ENCODE assay signal across 26 cellular contexts in the genomic region with DNA sequence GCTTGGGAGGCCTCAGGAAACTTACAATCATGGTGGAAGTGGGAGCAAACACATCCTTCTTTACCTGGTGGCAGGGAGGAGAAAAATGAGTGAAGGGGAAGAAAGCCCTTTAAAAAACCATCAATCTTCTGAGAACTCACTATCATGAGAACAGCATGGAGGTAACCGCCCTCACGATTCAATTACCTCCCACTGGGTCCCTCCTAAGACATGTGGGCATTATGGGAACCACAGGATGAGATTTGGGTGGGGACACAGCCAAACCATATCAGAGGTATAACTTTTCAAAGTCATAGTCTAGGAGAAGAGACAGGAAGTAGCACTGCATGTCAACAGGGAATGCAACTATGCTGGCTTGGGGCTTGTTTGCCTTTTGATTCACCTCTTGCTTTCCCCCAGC. TPM values are rescaled to one million over a fixed set of nuclear protein-coding genes. Genes with fewer than 3 reads are reported as not detected.
A peak's percentile ranks its signal among the peaks of the same experiment; 100 is the strongest.
DNase-seq lines count a peak whose midpoint lies in the region; ATAC-seq, FAIRE-seq and TF ChIP-seq lines count a peak whose summit lies in the region.
"Had no signal": no experiment of that assay in that cellular context is flagged by ENCODE, and none has a peak within 500 bp of the region (broad histone marks: within the 10 kb centered on the region; RNA-seq: fewer than 3 reads in every experiment).

No MANE protein-coding gene starts in this region.

- no peaks in the 10 kb centered on the region for H3K4me1 ChIP-seq in GM23338 (ENCODE audit: insufficient read depth)
- H3K4me1 ChIP-seq in PC-3 (ENCODE audit: insufficient read depth, low read length) = no peaks in the 10 kb centered on the region
- no peaks in the 10 kb centered on the region for H3K4me1 ChIP-seq in H1 (replicated peaks in 1 of 4; ENCODE audit: control insufficient read depth in 3 of 4, insufficient read depth in 4 of 4, low read length in 3 of 4)
- H3K4me1 ChIP-seq in neuronal stem cell (ENCODE audit: control insufficient read depth in 2 of 2, insufficient read depth in 1 of 2, low read depth in 1 of 2, low read length in 2 of 2) = peaks cover 0 to 3% of the 10 kb centered on the region in 2 donors
- H3K4me1 ChIP-seq in right cardiac atrium (ENCODE audit: control insufficient read depth, insufficient read depth, low read length) = no peaks in the 10 kb centered on the region
- H3K4me1 ChIP-seq in stomach = no peaks in the 10 kb centered on the region
- H3K4me1 ChIP-seq in suprapubic skin = no peaks in the 10 kb centered on the region
- H3K4me1 ChIP-seq: A549; BLaER1 treated with 17β-estradiol and CSF1 and Interleukin-3, amounts not matched to agents 10 nM and 100 nM; Caco-2 had no signal

- POLR2A ChIA-PET in PC-3 (lab: Charles Lee; ENCODE audit: unreplicated experiment) = no interaction called here
- POLR2A ChIA-PET in H1 (lab: Charles Lee; ENCODE audit: partially characterized antibody) = no interaction called here

- no peak overlapping the region for H3K4me2 ChIP-seq in GM23338
- H3K4me2 ChIP-seq in PC-3 (ENCODE audit: low read length) = no peak overlapping the region
- no peak overlapping the region for H3K4me2 ChIP-seq in H1 (ENCODE audit: insufficient read depth in 1 of 2, low read depth in 2 of 2, low read length in 2 of 2)
- H3K4me2 ChIP-seq in neuronal stem cell (ENCODE audit: insufficient read depth, low read length, poor library complexity, severe bottlenecking) = no peak overlapping the region
- H3K4me2 ChIP-seq: A549; BLaER1 treated with 17β-estradiol and CSF1 and Interleukin-3, amounts not matched to agents 10 nM and 100 nM had no signal

- H3K4me1 Mint-ChIP-seq in GM23338 = no peaks in the 10 kb centered on the region; the same call in 2 of the 3 replicates
- H3K4me1 Mint-ChIP-seq: B cell had no signal

- no peaks in the 10 kb centered on the region for H3K79me2 ChIP-seq in GM23338 (replicated peaks; ENCODE audit: insufficient read depth)
- H3K79me2 ChIP-seq in PC-3 (ENCODE audit: low read length) = no peaks in the 10 kb centered on the region
- H3K79me2 ChIP-seq in H1 (ENCODE audit: control insufficient read depth in 1 of 2, insufficient read depth in 2 of 2, low read length in 2 of 2) = no peaks in the 10 kb centered on the region

- no peak for TF ChIP-seq POLR2A in H1 (IDR thresholded peaks at IDR 0.05; ENCODE audit: control extremely low read depth in 1 of 2, low read depth in 2 of 2, low read length in 2 of 2)
- no peak for TF ChIP-seq POLR2A in stomach (IDR thresholded peaks at IDR 0.05)
- no peak for TF ChIP-seq POLR2A in suprapubic skin (IDR thresholded peaks at IDR 0.05)

- no peak overlapping the region for H2BK120ac ChIP-seq in H1 (replicated peaks; ENCODE audit: low read depth, low read length)
- H2BK120ac ChIP-seq in neuronal stem cell (ENCODE audit: low read depth, low read length) = no peak overlapping the region

- H2BK12ac ChIP-seq in H1 (ENCODE audit: low read depth, low read length) (no peak overlapping the region), neuronal stem cell (ENCODE audit: low read length) (no peak overlapping the region)

- no peak overlapping the region for H3K56ac ChIP-seq in H1 (replicated peaks; ENCODE audit: insufficient read length, low read depth, low read length)

- CTCF ChIA-PET in PC-3 (lab: Charles Lee) = no interaction called here
- CTCF ChIA-PET in H1 (lab: Charles Lee; ENCODE audit: partially characterized antibody) = interaction anchor here (1.3 to 1.6 kb wide), 3 partner anchors 458 to 465 kb away, joined by 3 to 4 read pairs (median 3); no protein-coding TSS in a partner anchor

- H3K23me2 ChIP-seq in H1 (ENCODE audit: low read depth, low read length) = no peaks in the 10 kb centered on the region

- peaks cover 4% of the 10 kb centered on the region; the same call in 2 of the 3 replicates for H3K9me3 Mint-ChIP-seq in GM23338
- H3K9me3 Mint-ChIP-seq: CD4-positive, alpha-beta T cell had no signal

- H3K79me1 ChIP-seq in H1 (ENCODE audit: low read depth, low read length) (no peaks in the 10 kb centered on the region), neuronal stem cell (ENCODE audit: low read depth, low read length) (no peaks in the 10 kb centered on the region)

- no peak overlapping the region for H3K23ac ChIP-seq in H1 (ENCODE audit: insufficient read length)
- no peak overlapping the region for H3K23ac ChIP-seq in neuronal stem cell (ENCODE audit: low read depth, low read length, poor library complexity)

- no peak overlapping the region for H2BK20ac ChIP-seq in H1 (ENCODE audit: low read length)

- H3K9ac ChIP-seq in PC-3 (ENCODE audit: low read length) (no peak overlapping the region), H1 (replicated peaks in 1 of 4; ENCODE audit: extremely low read depth in 1 of 4, low read depth in 3 of 4, low read length in 3 of 4) (no peak overlapping the region), neuronal stem cell (ENCODE audit: low read depth, low read length, poor library complexity) (no peak overlapping the region)
- H3K9ac ChIP-seq: BLaER1 treated with 17β-estradiol and CSF1 and Interleukin-3, amounts not matched to agents 10 nM and 100 nM had no signal

- H3K9me3 ChIP-seq in PC-3 (ENCODE audit: low read length) (no peaks in the 10 kb centered on the region), H1 (ENCODE audit: insufficient read depth in 2 of 2, low read depth in 1 of 2, low read length in 1 of 2) (no peaks in the 10 kb centered on the region; a peak in 2 of 4 replicates), neuronal stem cell (replicated peaks in 1 of 2; ENCODE audit: control insufficient read depth in 2 of 2, insufficient read depth in 1 of 2, low read depth in 1 of 2, low read length in 2 of 2) (peaks cover 0 to 3% of the 10 kb centered on the region in 2 donors), right cardiac atrium (ENCODE audit: control insufficient read depth, low read length) (no peaks in the 10 kb centered on the region), stomach (no peaks in the 10 kb centered on the region), suprapubic skin (no peaks in the 10 kb centered on the region)
- H3K9me3 ChIP-seq: A549 had no signal

- H3K4me3 ChIP-seq in GM23338 (no peak overlapping the region), PC-3 (ENCODE audit: low read length) (no peak overlapping the region), H1 (ENCODE audit: extremely low read depth in 1 of 4, insufficient read depth in 2 of 4, low read depth in 3 of 4, low read length in 4 of 4) (no peak overlapping the region), neuronal stem cell (ENCODE audit: low read length in 2 of 2) (no peak overlapping the region), right cardiac atrium (ENCODE audit: low read length) (no peak overlapping the region), stomach (no peak overlapping the region), suprapubic skin (no peak overlapping the region)
- H3K4me3 ChIP-seq: A549; BLaER1 treated with 17β-estradiol and CSF1 and Interleukin-3, amounts not matched to agents 10 nM and 100 nM; GM12878 had no signal

- no peaks in the 10 kb centered on the region for H3F3A ChIP-seq in GM23338 (replicated peaks; ENCODE audit: low read depth)
- H3F3A ChIP-seq in PC-3 (ENCODE audit: low read length, unreplicated experiment) = no peaks in the 10 kb centered on the region

- H4K20me1 ChIP-seq in GM23338 (replicated peaks; ENCODE audit: insufficient read depth) (no peaks in the 10 kb centered on the region), PC-3 (ENCODE audit: low read length) (no peaks in the 10 kb centered on the region), H1 (replicated peaks in 1 of 2; ENCODE audit: control insufficient read depth in 1 of 2, insufficient read depth in 2 of 2, low read length in 2 of 2) (no peaks in the 10 kb centered on the region)
- H4K20me1 ChIP-seq: BLaER1 treated with 17β-estradiol and CSF1 and Interleukin-3, amounts not matched to agents 10 nM and 100 nM had no signal

- H3K27ac Mint-ChIP-seq in GM23338 = no peak overlapping the region
- H3K27ac Mint-ChIP-seq: B cell; CD4-positive, alpha-beta T cell; CD8-positive, alpha-beta T cell had no signal

- no peak overlapping the region for H4K5ac ChIP-seq in H1 (ENCODE audit: insufficient read length, low read depth, low read length)

- no peak overlapping the region for H3K4ac ChIP-seq in H1 (replicated peaks; ENCODE audit: insufficient read length, low read depth, low read length)
- H3K4ac ChIP-seq in neuronal stem cell (ENCODE audit: low read length) = no peak overlapping the region

- BruUV-seq in PC-3 (replicated peaks; lab: Mats Ljungman, UMichigan) = no TSS peak

- TF ChIP-seq RAD21 in H1 (IDR thresholded peaks at IDR 0.05 in 1 of 2, conservative IDR thresholded peaks at IDR 0.05 in 1 of 2; ENCODE audit: low read depth in 2 of 2, low read length in 2 of 2) = no peak

- TF ChIP-seq CTCF in GM23338 (conservative IDR thresholded peaks at IDR 0.05; ENCODE audit: low read depth in 2 of 2) (no peak), PC-3 (conservative IDR thresholded peaks at IDR 0.05; ENCODE audit: low read depth, low read length) (no peak), H1 (IDR thresholded peaks at IDR 0.05; ENCODE audit: control extremely low read depth in 1 of 3, insufficient read depth in 1 of 3, low read depth in 1 of 3, low read length in 3 of 3) (no peak), stomach (IDR thresholded peaks at IDR 0.05) (no peak), suprapubic skin (IDR thresholded peaks at IDR 0.05) (no peak)

- H4K8ac ChIP-seq in H1 (ENCODE audit: extremely low read depth, insufficient read depth, low read length) (no peak overlapping the region), neuronal stem cell (ENCODE audit: low read depth, low read length) (no peak overlapping the region)

- TF ChIP-seq EP300 in H1 (IDR thresholded peaks at IDR 0.05; ENCODE audit: borderline replicate concordance in 1 of 2, low read depth in 2 of 2, low read length in 2 of 2) = no peak
- no peak for TF ChIP-seq EP300 in stomach (IDR thresholded peaks at IDR 0.05)
- TF ChIP-seq EP300 in suprapubic skin (IDR thresholded peaks at IDR 0.05) = no peak

- H2AK5ac ChIP-seq in H1 (ENCODE audit: low read depth, low read length) (no peak overlapping the region), neuronal stem cell (ENCODE audit: low read depth, low read length) (no peak overlapping the region)

- intact Hi-C loops in PC-3 (cut with micrococcal nuclease) = no loop called here
- intact Hi-C loops in right cardiac atrium (cut with DNase I) = no loop called here
- intact Hi-C loops in stomach (cut with DNase I; ENCODE audit: low total_unique reads) = no loop called here

- H3K36me3 ChIP-seq in GM23338 (ENCODE audit: insufficient read depth) (no peaks in the 10 kb centered on the region), PC-3 (ENCODE audit: low read depth, low read length) (no peaks in the 10 kb centered on the region), H1 (ENCODE audit: control insufficient read depth in 2 of 4, insufficient read depth in 4 of 4, low read length in 3 of 4) (no peaks in the 10 kb centered on the region), neuronal stem cell (replicated peaks in 1 of 2; ENCODE audit: control insufficient read depth in 2 of 2, insufficient read depth in 2 of 2, low read length in 2 of 2) (no peaks in the 10 kb centered on the region), stomach (no peaks in the 10 kb centered on the region), suprapubic skin (no peaks in the 10 kb centered on the region)
- H3K36me3 ChIP-seq: BLaER1 treated with 17β-estradiol and CSF1 and Interleukin-3, amounts not matched to agents 10 nM and 100 nM had no signal

- WGBS in H1 (ENCODE audit: extremely low coverage in 1 of 2, insufficient coverage in 1 of 2, insufficient read length in 1 of 2, insufficient replicate concordance in 2 of 2, low coverage in 1 of 2, low lambda C conversion rate in 2 of 2, missing lambda C conversion rate in 1 of 2), 2 experiments = 100% methylated on average over 2 of the region's 2 CpGs; no CpG with 5 or more reads in 1 of the 2 experiments
- WGBS in neuronal stem cell (ENCODE audit: extremely low coverage in 2 of 2, insufficient read length in 2 of 2, insufficient replicate concordance in 1 of 2), 2 donors = no CpG with 5 or more reads among the region's 2 CpGs
- 74% methylated on average over 2 of the region's 2 CpGs for WGBS in right cardiac atrium
- WGBS in stomach, 5 donors = 72 to 98% (median 89%) methylated on average over 2 of the region's 2 CpGs
- 88% methylated on average over 2 of the region's 2 CpGs for WGBS in suprapubic skin

- H3K27me3 Mint-ChIP-seq in GM23338 (ENCODE audit: insufficient read depth, low read depth, poor library complexity) = peaks cover 4% of the 10 kb centered on the region
- H3K27me3 Mint-ChIP-seq: CD4-positive, alpha-beta T cell had no signal

- H3K9me2 ChIP-seq in GM23338 (ENCODE audit: insufficient read depth) (no peaks in the 10 kb centered on the region; the same call in 1 of the 2 replicates), PC-3 (replicated peaks; ENCODE audit: low read length) (no peaks in the 10 kb centered on the region)

- H3K36me3 Mint-ChIP-seq in GM23338 (ENCODE audit: low read depth) = peaks cover 1% of the 10 kb centered on the region; the same call in 2 of the 3 replicates
- H3K36me3 Mint-ChIP-seq: CD8-positive, alpha-beta T cell had no signal

- H4K91ac ChIP-seq in H1 (replicated peaks; ENCODE audit: insufficient read length, low read length) = no peak overlapping the region
- H4K91ac ChIP-seq in neuronal stem cell (ENCODE audit: low read depth, low read length, poor library complexity) = no peak overlapping the region

- no peak overlapping the region for H3K4me3 Mint-ChIP-seq in GM23338
- H3K4me3 Mint-ChIP-seq: B cell; CD4-positive, alpha-beta T cell; CD8-positive, alpha-beta T cell had no signal

- H3K27me3 ChIP-seq in GM23338 (ENCODE audit: insufficient read depth) (no peaks in the 10 kb centered on the region), PC-3 (ENCODE audit: low read length) (no peaks in the 10 kb centered on the region), H1 (replicated peaks in 1 of 4; ENCODE audit: control insufficient read depth in 3 of 4, extremely low read depth in 1 of 4, insufficient read depth in 3 of 4, low read length in 3 of 4) (no peaks in the 10 kb centered on the region), neuronal stem cell (ENCODE audit: control insufficient read depth in 3 of 3, insufficient read depth in 3 of 3, low read depth in 1 of 3, low read length in 3 of 3) (no peaks in the 10 kb centered on the region), right cardiac atrium (ENCODE audit: control insufficient read depth, insufficient read depth) (no peaks in the 10 kb centered on the region), stomach (no peaks in the 10 kb centered on the region), suprapubic skin (no peaks in the 10 kb centered on the region)
- H3K27me3 ChIP-seq: BLaER1 treated with 17β-estradiol and CSF1 and Interleukin-3, amounts not matched to agents 10 nM and 100 nM had no signal

- H3K14ac ChIP-seq in H1 (ENCODE audit: insufficient read length) (no peak overlapping the region), neuronal stem cell (ENCODE audit: low read length) (no peak overlapping the region)

- DNase-seq in GM23338 (ENCODE audit: low spot score) = no peak
- DNase-seq in PC-3 = peak; percentile 5
- DNase-seq in H1 (ENCODE audit: low read depth in 1 of 2, low spot score in 2 of 2) = no peak
- DNase-seq in neuronal stem cell (ENCODE audit: low spot score) = no peak
- DNase-seq in right cardiac atrium = no peak
- DNase-seq in stomach = no peak
- DNase-seq in suprapubic skin (ENCODE audit: low spot score in 2 of 2) = no peak
- DNase-seq: AML-193; Caco-2; Calu3; CD4-positive, alpha-beta T cell; CD8-positive, alpha-beta T cell; DMS 273 treated with DMSO at 0.1 percent for 48 hours; DMS153; DMS79; DND-41; EL; GDM1 had no signal

- ATAC-seq in GM23338 = no peak
- no peak for ATAC-seq in PC-3
- ATAC-seq in right cardiac atrium = no peak
- ATAC-seq: A549; CD8-positive, alpha-beta T cell; GM12878 had no signal

- H2BK5ac ChIP-seq in H1 (ENCODE audit: low read depth, low read length) = no peak overlapping the region
- H2BK5ac ChIP-seq in neuronal stem cell (ENCODE audit: low read length) = no peak overlapping the region

- FAIRE-seq in H1 (lab: Jason Lieb, UNC) = no peak
- FAIRE-seq: A549, GM12878, GM12892, GM18507 had no signal

- H3K18ac ChIP-seq in H1 (ENCODE audit: extremely low read depth, low read length) (no peak overlapping the region), neuronal stem cell (ENCODE audit: low read length) (peak overlapping the region; percentile 36)

- H2BK15ac ChIP-seq in H1 (ENCODE audit: low read length) (no peak overlapping the region), neuronal stem cell (ENCODE audit: low read length) (no peak overlapping the region)

- H3K27ac ChIP-seq in GM23338 (ENCODE audit: low read depth) (no peak overlapping the region), PC-3 (ENCODE audit: low read length) (no peak overlapping the region), H1 (ENCODE audit: low read depth, low read length) (no peak overlapping the region), neuronal stem cell (replicated peaks; ENCODE audit: low read length) (no peak overlapping the region), right cardiac atrium (ENCODE audit: low read length) (no peak overlapping the region), stomach (no peak overlapping the region), suprapubic skin (no peak overlapping the region)
- H3K27ac ChIP-seq: 22Rv1; A549; BLaER1 treated with 17β-estradiol and CSF1 and Interleukin-3, amounts not matched to agents 10 nM and 100 nM; C4-2B had no signal

- H2AFZ ChIP-seq in GM23338 (0 out of 2 replicates have a peak overlapping the region, but pooled peaks have one; percentile 21), PC-3 (ENCODE audit: low read length) (no peak overlapping the region), H1 (ENCODE audit: low read length) (0 out of 2 replicates have a peak overlapping the region, but pooled peaks have one; percentile 1), neuronal stem cell (ENCODE audit: low read length) (no peak overlapping the region)

RNA-seq across cellular contexts. Expression of a gene that starts 59.9 kb away (rescaled TPM):
- total RNA-seq in GM23338 (2014; rRNA removed; shearing (Covaris generic)) = 12.1 and 13.6 TPM in 2 replicates
- polyA plus RNA-seq in GM23338 (2016; fragmentation: Nextera tagmentation; extraction: Ambion mirVana) (18.7 and 20.1 TPM in 2 replicates), H1 (2011; rRNA removed) (16.8 and 22.1 TPM in 2 replicates), right cardiac atrium (17.2 TPM), stomach (10 to 100 TPM; 15.8 to 28.3 (median 21.8) TPM)
- total RNA-seq in PC-3 (2014; rRNA removed) (7.9 and 9.8 TPM in 2 replicates), right cardiac atrium (10 to 100 TPM; 18.9 to 34.0 (median 26.7) TPM), stomach (10 to 100 TPM in 1 of 5 donors, 1 to 10 TPM in 4; 4.1 to 68.7 (median 7.1) TPM), suprapubic skin (10 to 100 TPM; 12.7 to 17.1 (median 16.4) TPM)
- total RNA-seq in H1 (2021; fragmentation: NEBNext Ultra II Directional; extraction: Animal tissue kit (Norgen Biotek cat#: 25700)) = 13.5 and 13.9 TPM in 2 replicates
- polyA plus RNA-seq in H1 (2011; cell fraction: cytosol; rRNA removed) = 16.9 TPM
- polyA plus RNA-seq in H1 (2011; cell fraction: nucleus; rRNA removed) = 21.6 TPM
- polyA plus RNA-seq in H1 (2012, experiment 1 of 2) = 12.6 to 16.3 TPM (median 14.1 TPM) in 4 replicates
- polyA plus RNA-seq in H1 (2012, experiment 2 of 2) = 11.7 TPM
- polyA plus RNA-seq in H1 (2013, experiment 1 of 2) = 7.4 TPM
- polyA plus RNA-seq in H1 (2013, experiment 2 of 2) = 7.9 TPM
- 10.5 and 13.8 TPM in 2 replicates for polyA minus RNA-seq in H1 (2011; rRNA and poly(A)+ RNA removed)
- 8.7 TPM for polyA minus RNA-seq in H1 (2011; cell fraction: cytosol; rRNA and poly(A)+ RNA removed)
- polyA minus RNA-seq in H1 (2011; cell fraction: nucleus; rRNA and poly(A)+ RNA removed) = 15.4 TPM
- 18.1 TPM for polyA plus RNA-seq in neuronal stem cell (2013, experiment 1 of 2)
- polyA plus RNA-seq in neuronal stem cell (2013, experiment 2 of 2) = 17.7 TPM

Comparison
In these comparisons a context has a peak if more than half of its experiments do, and no peak if none do; other contexts are left out.
1. H2AFZ ChIP-seq: peak in GM23338 (single experiment) and H1 (single experiment); none in PC-3 (single experiment) and neuronal stem cell (single experiment).